In the genomic region with DNA sequence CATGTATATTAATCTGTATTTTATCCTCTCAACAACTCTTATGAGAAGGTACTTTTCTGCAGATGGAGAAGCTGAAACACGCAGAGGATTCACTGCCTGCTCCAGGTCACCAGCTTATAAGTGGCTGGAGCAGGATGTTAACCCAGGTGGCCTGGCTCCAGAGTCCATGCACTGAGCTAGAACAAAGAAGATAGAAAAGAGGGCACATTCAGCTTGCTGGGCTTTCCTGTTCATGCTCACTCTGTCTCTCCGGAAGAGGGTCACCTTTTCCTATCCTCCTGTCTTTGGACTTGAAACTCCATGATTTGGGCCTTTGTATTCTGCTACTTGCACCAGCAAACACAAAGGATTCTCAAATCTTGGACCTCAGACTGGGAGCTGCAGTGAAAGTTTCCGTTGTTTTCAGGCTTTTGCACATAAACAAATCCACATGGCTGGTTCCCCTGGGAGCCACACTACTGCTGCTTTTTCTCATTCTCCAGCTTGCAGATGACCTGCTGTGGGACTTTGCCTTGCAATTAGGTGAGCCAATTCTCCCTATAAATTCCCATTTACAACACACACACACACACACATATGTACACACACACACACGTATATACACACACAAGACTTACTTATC, we compare ENCODE assay signal across 2 cellular contexts.
TF ChIP-seq lines count a peak whose summit lies in the region.

No MANE protein-coding gene starts in this region.

TF ChIP-seq in GM12878, 131 proteins besides CTCF, POLR2A, EP300 and RAD21 (continued from another document):
- TF ChIP-seq BHLHE40 (IDR thresholded peaks at IDR 0.05; ENCODE audit: borderline replicate concordance in 1 of 2, low read depth in 2 of 2, low read length in 1 of 2) = no peak
- TF ChIP-seq, protein P1, sequence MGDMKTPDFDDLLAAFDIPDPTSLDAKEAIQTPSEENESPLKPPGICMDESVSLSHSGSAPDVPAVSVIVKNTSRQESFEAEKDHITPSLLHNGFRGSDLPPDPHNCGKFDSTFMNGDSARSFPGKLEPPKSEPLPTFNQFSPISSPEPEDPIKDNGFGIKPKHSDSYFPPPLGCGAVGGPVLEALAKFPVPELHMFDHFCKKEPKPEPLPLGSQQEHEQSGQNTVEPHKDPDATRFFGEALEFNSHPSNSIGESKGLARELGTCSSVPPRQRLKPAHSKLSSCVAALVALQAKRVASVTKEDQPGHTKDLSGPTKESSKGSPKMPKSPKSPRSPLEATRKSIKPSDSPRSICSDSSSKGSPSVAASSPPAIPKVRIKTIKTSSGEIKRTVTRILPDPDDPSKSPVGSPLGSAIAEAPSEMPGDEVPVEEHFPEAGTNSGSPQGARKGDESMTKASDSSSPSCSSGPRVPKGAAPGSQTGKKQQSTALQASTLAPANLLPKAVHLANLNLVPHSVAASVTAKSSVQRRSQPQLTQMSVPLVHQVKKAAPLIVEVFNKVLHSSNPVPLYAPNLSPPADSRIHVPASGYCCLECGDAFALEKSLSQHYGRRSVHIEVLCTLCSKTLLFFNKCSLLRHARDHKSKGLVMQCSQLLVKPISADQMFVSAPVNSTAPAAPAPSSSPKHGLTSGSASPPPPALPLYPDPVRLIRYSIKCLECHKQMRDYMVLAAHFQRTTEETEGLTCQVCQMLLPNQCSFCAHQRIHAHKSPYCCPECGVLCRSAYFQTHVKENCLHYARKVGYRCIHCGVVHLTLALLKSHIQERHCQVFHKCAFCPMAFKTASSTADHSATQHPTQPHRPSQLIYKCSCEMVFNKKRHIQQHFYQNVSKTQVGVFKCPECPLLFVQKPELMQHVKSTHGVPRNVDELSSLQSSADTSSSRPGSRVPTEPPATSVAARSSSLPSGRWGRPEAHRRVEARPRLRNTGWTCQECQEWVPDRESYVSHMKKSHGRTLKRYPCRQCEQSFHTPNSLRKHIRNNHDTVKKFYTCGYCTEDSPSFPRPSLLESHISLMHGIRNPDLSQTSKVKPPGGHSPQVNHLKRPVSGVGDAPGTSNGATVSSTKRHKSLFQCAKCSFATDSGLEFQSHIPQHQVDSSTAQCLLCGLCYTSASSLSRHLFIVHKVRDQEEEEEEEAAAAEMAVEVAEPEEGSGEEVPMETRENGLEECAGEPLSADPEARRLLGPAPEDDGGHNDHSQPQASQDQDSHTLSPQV (IDR thresholded peaks at IDR 0.05) = no peak
- TF ChIP-seq, protein P2, sequence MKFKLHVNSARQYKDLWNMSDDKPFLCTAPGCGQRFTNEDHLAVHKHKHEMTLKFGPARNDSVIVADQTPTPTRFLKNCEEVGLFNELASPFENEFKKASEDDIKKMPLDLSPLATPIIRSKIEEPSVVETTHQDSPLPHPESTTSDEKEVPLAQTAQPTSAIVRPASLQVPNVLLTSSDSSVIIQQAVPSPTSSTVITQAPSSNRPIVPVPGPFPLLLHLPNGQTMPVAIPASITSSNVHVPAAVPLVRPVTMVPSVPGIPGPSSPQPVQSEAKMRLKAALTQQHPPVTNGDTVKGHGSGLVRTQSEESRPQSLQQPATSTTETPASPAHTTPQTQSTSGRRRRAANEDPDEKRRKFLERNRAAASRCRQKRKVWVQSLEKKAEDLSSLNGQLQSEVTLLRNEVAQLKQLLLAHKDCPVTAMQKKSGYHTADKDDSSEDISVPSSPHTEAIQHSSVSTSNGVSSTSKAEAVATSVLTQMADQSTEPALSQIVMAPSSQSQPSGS (IDR thresholded peaks at IDR 0.05; ENCODE audit: low read length) = no peak

TF ChIP-seq in neural cell, 6 proteins besides CTCF, POLR2A, EP300 and RAD21 (continued from another document):
- TF ChIP-seq, protein P3, sequence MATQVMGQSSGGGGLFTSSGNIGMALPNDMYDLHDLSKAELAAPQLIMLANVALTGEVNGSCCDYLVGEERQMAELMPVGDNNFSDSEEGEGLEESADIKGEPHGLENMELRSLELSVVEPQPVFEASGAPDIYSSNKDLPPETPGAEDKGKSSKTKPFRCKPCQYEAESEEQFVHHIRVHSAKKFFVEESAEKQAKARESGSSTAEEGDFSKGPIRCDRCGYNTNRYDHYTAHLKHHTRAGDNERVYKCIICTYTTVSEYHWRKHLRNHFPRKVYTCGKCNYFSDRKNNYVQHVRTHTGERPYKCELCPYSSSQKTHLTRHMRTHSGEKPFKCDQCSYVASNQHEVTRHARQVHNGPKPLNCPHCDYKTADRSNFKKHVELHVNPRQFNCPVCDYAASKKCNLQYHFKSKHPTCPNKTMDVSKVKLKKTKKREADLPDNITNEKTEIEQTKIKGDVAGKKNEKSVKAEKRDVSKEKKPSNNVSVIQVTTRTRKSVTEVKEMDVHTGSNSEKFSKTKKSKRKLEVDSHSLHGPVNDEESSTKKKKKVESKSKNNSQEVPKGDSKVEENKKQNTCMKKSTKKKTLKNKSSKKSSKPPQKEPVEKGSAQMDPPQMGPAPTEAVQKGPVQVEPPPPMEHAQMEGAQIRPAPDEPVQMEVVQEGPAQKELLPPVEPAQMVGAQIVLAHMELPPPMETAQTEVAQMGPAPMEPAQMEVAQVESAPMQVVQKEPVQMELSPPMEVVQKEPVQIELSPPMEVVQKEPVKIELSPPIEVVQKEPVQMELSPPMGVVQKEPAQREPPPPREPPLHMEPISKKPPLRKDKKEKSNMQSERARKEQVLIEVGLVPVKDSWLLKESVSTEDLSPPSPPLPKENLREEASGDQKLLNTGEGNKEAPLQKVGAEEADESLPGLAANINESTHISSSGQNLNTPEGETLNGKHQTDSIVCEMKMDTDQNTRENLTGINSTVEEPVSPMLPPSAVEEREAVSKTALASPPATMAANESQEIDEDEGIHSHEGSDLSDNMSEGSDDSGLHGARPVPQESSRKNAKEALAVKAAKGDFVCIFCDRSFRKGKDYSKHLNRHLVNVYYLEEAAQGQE (IDR thresholded peaks at IDR 0.05; ENCODE audit: borderline replicate concordance) = no peak
